20 cellular contexts compared by ENCODE assay signal in genomic region chr15:25719101-25719985, GRCh38.
DNase-seq lines count a peak whose midpoint lies in the region; ATAC-seq and TF ChIP-seq lines count a peak whose summit lies in the region.
"Had no signal": no experiment of that assay in that cellular context is flagged by ENCODE, and none has a peak within 500 bp of the region (broad histone marks: within the 10 kb centered on the region; RNA-seq: fewer than 3 reads in every experiment).

No MANE protein-coding gene starts in this region.

- no peaks in the 10 kb centered on the region for H3K4me1 Mint-ChIP-seq in stimulated activated naive CD8-positive, alpha-beta T cell treated with anti-CD3 and anti-CD28 coated beads, Interleukin-15, amount 100 ng/mL, for 72 hours
- H3K4me1 Mint-ChIP-seq in chondrocyte (ENCODE audit: low read depth), result peaks cover 60% of the 10 kb centered on the region
- H3K4me1 Mint-ChIP-seq in activated CD8-positive, alpha-beta memory T cell treated with anti-CD3 and anti-CD28 coated beads, Interleukin-2, amount 10 ng/mL, durations not matched to agents 7 days and 5 days, result no peaks in the 10 kb centered on the region

- H3K4me1 ChIP-seq in sigmoid colon, result peaks cover 0 to 9% (median 2%) of the 10 kb centered on the region in 4 donors
- H3K4me1 ChIP-seq: Peyer's patch, SJSA1 had no signal

- no peaks in the 10 kb centered on the region for H3K27me3 ChIP-seq in sigmoid colon
- H3K27me3 ChIP-seq: Peyer's patch, SJSA1 had no signal

- no peak overlapping the region for H3K4me3 ChIP-seq in sigmoid colon
- H3K4me3 ChIP-seq: Peyer's patch, SJSA1 had no signal

- H3K27me3 Mint-ChIP-seq in stimulated activated naive CD8-positive, alpha-beta T cell treated with anti-CD3 and anti-CD28 coated beads, Interleukin-15, amount 100 ng/mL, for 72 hours, result no peaks in the 10 kb centered on the region
- no peaks in the 10 kb centered on the region for H3K27me3 Mint-ChIP-seq in chondrocyte (ENCODE audit: low read depth)
- no peaks in the 10 kb centered on the region for H3K27me3 Mint-ChIP-seq in activated CD8-positive, alpha-beta memory T cell treated with anti-CD3 and anti-CD28 coated beads, Interleukin-2, amount 10 ng/mL, durations not matched to agents 7 days and 5 days

- peaks cover 54% of the 10 kb centered on the region for H3K36me3 Mint-ChIP-seq in chondrocyte (ENCODE audit: low read depth)
- peaks cover 26% of the 10 kb centered on the region for H3K36me3 Mint-ChIP-seq in activated CD8-positive, alpha-beta memory T cell treated with anti-CD3 and anti-CD28 coated beads, Interleukin-2, amount 10 ng/mL, durations not matched to agents 7 days and 5 days

- TF ChIP-seq EP300 in sigmoid colon (IDR thresholded peaks at IDR 0.05), result no peak

- H3K27ac Mint-ChIP-seq in stimulated activated naive CD8-positive, alpha-beta T cell treated with anti-CD3 and anti-CD28 coated beads, Interleukin-15, amount 100 ng/mL, for 72 hours, result peak overlapping the region; percentile 34 to 52
- peak overlapping the region; percentile 89 for H3K27ac Mint-ChIP-seq in chondrocyte (ENCODE audit: unreplicated experiment)
- H3K27ac Mint-ChIP-seq in activated CD8-positive, alpha-beta memory T cell treated with anti-CD3 and anti-CD28 coated beads, Interleukin-2, amount 10 ng/mL, durations not matched to agents 7 days and 5 days, result no peak overlapping the region

- TF ChIP-seq POLR2A in sigmoid colon (IDR thresholded peaks at IDR 0.05), result no peak

- 74 to 84% methylated on average over 18 of the region's 18 CpGs for WGBS in sigmoid colon, 2 donors

- DNase-seq in stimulated activated naive CD8-positive, alpha-beta T cell treated with anti-CD3 and anti-CD28 coated beads, Interleukin-15, amount 100 ng/mL, for 72 hours, result no peak
- no peak for DNase-seq in stimulated activated naive CD8-positive, alpha-beta T cell treated with anti-CD3 and anti-CD28 coated beads, Interleukin-15, Interleukin-2, amounts not matched to agents 100 U/mL and 50 U/mL, for 24 hours
- DNase-seq in chondrocyte (ENCODE audit: low spot score) (no peak), sigmoid colon (peak; percentile 58), omental fat pad (ENCODE audit: low spot score) (no peak)
- DNase-seq in activated CD4-positive, alpha-beta T cell treated with anti-CD3 and anti-CD28 coated beads for 48 hours, result no peak
- no peak for DNase-seq in activated CD8-positive, alpha-beta memory T cell treated with anti-CD3 and anti-CD28 coated beads, Interleukin-2, amount 10 ng/mL, durations not matched to agents 7 days and 5 days
- DNase-seq: DMS53, GDM1, GOT3, HCEC 1CT, KBM-7, MM.1S, NCI-H1048, NCI-H1436 treated with DMSO at 0.1 percent for 48 hours, NCI-H1930, NCI-H748 treated with DMSO at 0.1 percent for 48 hours had no signal

- H3K9me3 Mint-ChIP-seq in stimulated activated naive CD8-positive, alpha-beta T cell treated with anti-CD3 and anti-CD28 coated beads, Interleukin-15, amount 100 ng/mL, for 72 hours, result no peaks in the 10 kb centered on the region
- H3K9me3 Mint-ChIP-seq in chondrocyte (ENCODE audit: low read depth), result no peaks in the 10 kb centered on the region
- no peaks in the 10 kb centered on the region for H3K9me3 Mint-ChIP-seq in activated CD8-positive, alpha-beta memory T cell treated with anti-CD3 and anti-CD28 coated beads, Interleukin-2, amount 10 ng/mL, durations not matched to agents 7 days and 5 days (ENCODE audit: low read depth)

- CTCF ChIA-PET in activated CD8-positive, alpha-beta memory T cell treated with anti-CD3 and anti-CD28 coated beads, Interleukin-2, amount 10 ng/mL, durations not matched to agents 7 days and 5 days (lab: Charles Lee), result no interaction called here

- no peak overlapping the region for H3K4me3 Mint-ChIP-seq in stimulated activated naive CD8-positive, alpha-beta T cell treated with anti-CD3 and anti-CD28 coated beads, Interleukin-15, amount 100 ng/mL, for 72 hours
- H3K4me3 Mint-ChIP-seq in chondrocyte (ENCODE audit: unreplicated experiment), result no peak overlapping the region
- no peak overlapping the region for H3K4me3 Mint-ChIP-seq in activated CD8-positive, alpha-beta memory T cell treated with anti-CD3 and anti-CD28 coated beads, Interleukin-2, amount 10 ng/mL, durations not matched to agents 7 days and 5 days

- no peak overlapping the region for H3K27ac ChIP-seq in sigmoid colon
- H3K27ac ChIP-seq: Peyer's patch, SJSA1 had no signal

- H3K36me3 ChIP-seq in sigmoid colon, result no peaks in the 10 kb centered on the region
- H3K36me3 ChIP-seq: Peyer's patch had no signal

- TF ChIP-seq CTCF in chondrocyte (IDR thresholded peaks at IDR 0.05), result no peak
- TF ChIP-seq CTCF in sigmoid colon (IDR thresholded peaks at IDR 0.05), result no peak
- TF ChIP-seq CTCF in omental fat pad (IDR thresholded peaks at IDR 0.05), result no peak

- H3K9me3 ChIP-seq in sigmoid colon, result no peaks in the 10 kb centered on the region
- H3K9me3 ChIP-seq: Peyer's patch, SJSA1 had no signal

- intact Hi-C loops in sigmoid colon (cut with DNase I), result no loop called here

- ATAC-seq in stimulated activated naive CD8-positive, alpha-beta T cell treated with anti-CD3 and anti-CD28 coated beads, Interleukin-15, amount 100 ng/mL, for 72 hours, result no peak
- no peak for ATAC-seq in stimulated activated naive CD8-positive, alpha-beta T cell treated with anti-CD3 and anti-CD28 coated beads, Interleukin-15, Interleukin-2, amounts not matched to agents 100 U/mL and 50 U/mL, for 24 hours
- ATAC-seq in activated CD4-positive, CD25-positive, alpha-beta regulatory T cell treated with anti-CD3 and anti-CD28 coated beads, Interleukin-2, amount 50 U/mL, for 24 hours, result no peak
- ATAC-seq in omental fat pad (ENCODE audit: low FRiP score), result no peak
- ATAC-seq in activated CD8-positive, alpha-beta memory T cell treated with anti-CD3 and anti-CD28 coated beads, Interleukin-2, amount 10 ng/mL, durations not matched to agents 7 days and 5 days, result no peak
